Comparison of ENCODE assay signal across 33 cellular contexts in genomic region chr2:56940054-56940453, GRCh38.
"Had no signal": no experiment of that assay in that cellular context is flagged by ENCODE, and none has a peak within 500 bp of the region (broad histone marks: within the 10 kb centered on the region; RNA-seq: fewer than 3 reads in every experiment).

No MANE protein-coding gene starts in this region.

- DNase-seq: activated B cell treated with CpG ODN at 0.5 μM for 24 hours; activated CD4-positive, alpha-beta memory T cell treated with anti-CD3 and anti-CD28 coated beads for 36 hours; activated CD4-positive, alpha-beta T cell treated with anti-CD3 and anti-CD28 coated beads for 4 hours; activated CD4-positive, alpha-beta T cell treated with anti-CD3 and anti-CD28 coated beads, Interleukin-2, amount 10 ng/mL, durations not matched to agents 24 days and 14 days; activated CD4-positive, alpha-beta T cell treated with anti-CD3 and anti-CD28 coated beads, Interleukin-2, amount 50 U/mL, for 1 hour; activated CD4-positive, alpha-beta T cell treated with anti-CD3 and anti-CD28 coated beads, Interleukin-2, amount 50 U/mL, for 4 hours; activated CD4-positive, CD25-positive, alpha-beta regulatory T cell treated with anti-CD3 and anti-CD28 coated beads, Interleukin-2, amount 50 U/mL, for 72 hours; activated CD8-positive, alpha-beta memory T cell treated with anti-CD3 and anti-CD28 coated beads, Interleukin-2, amount 50 U/mL, for 4 hours; activated CD8-positive, alpha-beta T cell treated with anti-CD3 and anti-CD28 coated beads for 36 hours; activated effector memory CD4-positive, alpha-beta T cell treated with anti-CD3 and anti-CD28 coated beads, Interleukin-2, amount 50 U/mL, for 16 hours; activated gamma-delta T cell treated with Interleukin-2 at 50 U/mL for 16 hours; activated naive CD4-positive, alpha-beta T cell; activated naive CD4-positive, alpha-beta T cell treated with anti-CD3 and anti-CD28 coated beads for 36 hours; activated naive CD4-positive, alpha-beta T cell treated with anti-CD3 and anti-CD28 coated beads, Interleukin-2, amount 50 U/mL, for 16 hours; activated naive CD8-positive, alpha-beta T cell treated with anti-CD3 and anti-CD28 coated beads for 36 hours; activated T-cell treated with anti-CD3 and anti-CD28 coated beads for 4 hours; activated T-cell treated with anti-CD3 and anti-CD28 coated beads, Interleukin-2, amount 50 U/mL, for 1 hour; activated T-cell treated with anti-CD3 and anti-CD28 coated beads, Interleukin-2, amount 50 U/mL, for 4 hours; activated T-cell treated with anti-CD3 and anti-CD28 coated beads, Interleukin-2, amount 50 U/mL, for 72 hours; adrenal gland; amniotic stem cell; aorta; body of pancreas; brain microvascular endothelial cell; central memory CD4-positive, alpha-beta T cell; T-helper 2 cell; T-helper 9 cell had no signal

- FAIRE-seq: astrocyte, TTC549 had no signal

- H3K36me3 ChIP-seq: adrenal gland, brain microvascular endothelial cell, breast epithelium had no signal

- ATAC-seq: activated CD8-positive, alpha-beta T cell treated with anti-CD3 and anti-CD28 coated beads for 36 hours; activated naive CD4-positive, alpha-beta T cell treated with anti-CD3 and anti-CD28 coated beads, Interleukin-2, amount 50 U/mL, for 72 hours; activated T-cell treated with anti-CD3 and anti-CD28 coated beads, Interleukin-2, amount 50 U/mL, for 4 hours; activated T-cell treated with anti-CD3 and anti-CD28 coated beads, Interleukin-2, amount 50 U/mL, for 72 hours; activated T-helper 17 cell treated with anti-CD3 and anti-CD28 coated beads, Interleukin-2, amount 50 U/mL, for 72 hours; body of pancreas had no signal

- H3K27ac ChIP-seq: adrenal gland, body of pancreas, brain microvascular endothelial cell, breast epithelium, VCaP had no signal

- H3K27me3 ChIP-seq: adrenal gland, body of pancreas, brain microvascular endothelial cell, breast epithelium had no signal

- H3K4me3 ChIP-seq: adrenal gland, body of pancreas, breast epithelium had no signal

- H3K4me1 ChIP-seq: adrenal gland, body of pancreas, breast epithelium had no signal

- H3K9me3 ChIP-seq: adrenal gland, body of pancreas, breast epithelium had no signal
